In genomic region chr15:30697315-30697685, GRCh38 we compare ENCODE assay signal across 8 cellular contexts.
A peak's percentile ranks its signal among the peaks of the same experiment; 100 is the strongest.
DNase-seq lines count a peak whose midpoint lies in the region; ATAC-seq, FAIRE-seq and TF ChIP-seq lines count a peak whose summit lies in the region.
"Not testable (repeated sequence)": the region's sequence is repeated elsewhere in the genome, so short reads cannot be mapped to it uniquely, and the experiment has no call there.

No MANE protein-coding gene starts in this region.

- H3K79me2 ChIP-seq in DND-41 (ENCODE audit: insufficient read depth, low read length); HepG2 (ENCODE audit: insufficient read depth, low read length): not testable (repeated sequence)

- not testable (repeated sequence) for H3K36me3 Mint-ChIP-seq in T-helper 17 cell (ENCODE audit: low read depth)

- H3K27ac ChIP-seq in DND-41 (ENCODE audit: low read length); HepG2 (ENCODE audit: extremely low read length, insufficient read depth, low read length): not testable (repeated sequence)

- H3K4me1 ChIP-seq in DND-41 (ENCODE audit: insufficient read depth, low read length); HepG2 (ENCODE audit: insufficient read depth, low read length): not testable (repeated sequence)

- TF ChIP-seq RAD21 in HepG2 (CRISPR knock-in tag; IDR thresholded peaks at IDR 0.05) = not testable (repeated sequence)

- not testable (repeated sequence) for H3K9me3 ChIP-seq in DND-41 (ENCODE audit: insufficient read depth, low read length, severe bottlenecking); T-helper 17 cell (ENCODE audit: control insufficient read depth, low read length, poor library complexity, severe bottlenecking); HepG2 (ENCODE audit: low read length)

- peak; percentile 93 for ATAC-seq in DND-41 (ENCODE audit: insufficient read depth, low read depth)
- peak; percentile 71 for ATAC-seq in GM18907 (IDR thresholded peaks at IDR 0.05; ENCODE audit: unreplicated experiment)
- peak; percentile 58 for ATAC-seq in GM21367 (IDR thresholded peaks at IDR 0.05; ENCODE audit: unreplicated experiment)
- ATAC-seq in HG02642 (IDR thresholded peaks at IDR 0.05; ENCODE audit: poor library complexity, unreplicated experiment) = peak; percentile 62
- peak; percentile 56 for ATAC-seq in HG03064 (IDR thresholded peaks at IDR 0.05; ENCODE audit: low read depth, unreplicated experiment)
- ATAC-seq in HG03460 (IDR thresholded peaks at IDR 0.05; ENCODE audit: unreplicated experiment) = peak; percentile 59
- ATAC-seq in T-helper 17 cell = peak; percentile 82
- ATAC-seq in HepG2 = not testable (repeated sequence)

- not testable (repeated sequence) for TF ChIP-seq CTCF in DND-41 (IDR thresholded peaks at IDR 0.05; ENCODE audit: borderline replicate concordance, extremely low read depth, low read length, poor library complexity, severe bottlenecking); HepG2 (CRISPR knock-in tag; IDR thresholded peaks at IDR 0.05)

- H4K20me1 ChIP-seq in DND-41 (ENCODE audit: insufficient read depth, low read length); HepG2 (ENCODE audit: insufficient read depth, low read length): not testable (repeated sequence)

- H3K4me3 ChIP-seq in DND-41 (ENCODE audit: low read depth in 1 of 2, low read length in 2 of 2); HepG2 (replicated peaks in 1 of 3; ENCODE audit: insufficient read depth in 1 of 3, low read depth in 2 of 3, low read length in 3 of 3): not testable (repeated sequence)

- in situ Hi-C loops in HepG2 (cut with HindIII; ENCODE audit: extremely low pct_ligation_motif_present, low pct_unique_long_range_greater_than_20kb) = not testable (repeated sequence)

- not testable (repeated sequence) for TF ChIP-seq EP300 in HepG2 (IDR thresholded peaks at IDR 0.05; ENCODE audit: low read depth in 2 of 2, low read length in 2 of 2); HepG2 (CRISPR knock-in tag; IDR thresholded peaks at IDR 0.05; ENCODE audit: borderline replicate concordance)

- not testable (repeated sequence) for BruUV-seq in HepG2 (replicated peaks; lab: Mats Ljungman, UMichigan)

- H3K27me3 Mint-ChIP-seq in T-helper 17 cell = not testable (repeated sequence)

- DNase-seq in DND-41 = peak; percentile 19
- DNase-seq in T-helper 17 cell; HepG2 (ENCODE audit: low spot score): not testable (repeated sequence)

- not testable (repeated sequence) for H2AFZ ChIP-seq in DND-41 (ENCODE audit: low read depth, low read length); HepG2 (ENCODE audit: low read length)

- H3K27me3 ChIP-seq in DND-41 (ENCODE audit: insufficient read depth, low read length, poor library complexity); HepG2 (ENCODE audit: control insufficient read depth in 1 of 2, insufficient read depth in 2 of 2, low read length in 2 of 2): not testable (repeated sequence)

- not testable (repeated sequence) for H3K4me1 Mint-ChIP-seq in T-helper 17 cell

- not testable (repeated sequence) for H3K27ac Mint-ChIP-seq in T-helper 17 cell

- H3K4me2 ChIP-seq in DND-41 (ENCODE audit: insufficient read depth, low read length); HepG2 (ENCODE audit: low read depth, low read length): not testable (repeated sequence)

- not testable (repeated sequence) for TF ChIP-seq POLR2A in HepG2 (IDR thresholded peaks at IDR 0.05; ENCODE audit: insufficient read depth in 1 of 2, low read depth in 2 of 2, low read length in 2 of 2)

- POLR2A ChIA-PET in HepG2 (lab: Yijun Ruan, JAX) = not testable (repeated sequence)

- not testable (repeated sequence) for FAIRE-seq in HepG2 (lab: Jason Lieb, UNC)

- CTCF ChIA-PET in HepG2 (lab: Yijun Ruan, JAX; ENCODE audit: low intra/inter-chr PET ratio, low total read pairs) = not testable (repeated sequence)

- not testable (repeated sequence) for H3K36me3 ChIP-seq in DND-41 (ENCODE audit: insufficient read depth, low read length); HepG2 (replicated peaks in 1 of 2; ENCODE audit: control insufficient read depth in 1 of 2, insufficient read depth in 2 of 2, low read length in 2 of 2)

- not testable (repeated sequence) for H3K9ac ChIP-seq in DND-41 (ENCODE audit: low read depth, low read length); HepG2 (ENCODE audit: insufficient read depth, low read depth, low read length)

- 80% methylated on average over 3 of the region's 3 CpGs for WGBS in HepG2 (ENCODE audit: low lambda C conversion rate)

- intact Hi-C loops in HepG2 (cut with micrococcal nuclease; ENCODE audit: unreplicated experiment) = not testable (repeated sequence)

- H3K4me3 Mint-ChIP-seq in T-helper 17 cell = not testable (repeated sequence)

TF ChIP-seq in HepG2, 621 proteins besides CTCF, POLR2A, EP300 and RAD21:
- TF ChIP-seq MAFF (IDR thresholded peaks at IDR 0.05; ENCODE audit: low read depth, low read length) (0 out of 2 replicates have a peak, but pooled peaks have one; percentile 53), MAFK (conservative IDR thresholded peaks at IDR 0.05 in 1 of 2, IDR thresholded peaks at IDR 0.05 in 1 of 2; ENCODE audit: low read length in 2 of 2) (peak in 1 of 2 experiments; percentile 64; a peak in 3 of 4 replicates)
